In the genomic region with DNA sequence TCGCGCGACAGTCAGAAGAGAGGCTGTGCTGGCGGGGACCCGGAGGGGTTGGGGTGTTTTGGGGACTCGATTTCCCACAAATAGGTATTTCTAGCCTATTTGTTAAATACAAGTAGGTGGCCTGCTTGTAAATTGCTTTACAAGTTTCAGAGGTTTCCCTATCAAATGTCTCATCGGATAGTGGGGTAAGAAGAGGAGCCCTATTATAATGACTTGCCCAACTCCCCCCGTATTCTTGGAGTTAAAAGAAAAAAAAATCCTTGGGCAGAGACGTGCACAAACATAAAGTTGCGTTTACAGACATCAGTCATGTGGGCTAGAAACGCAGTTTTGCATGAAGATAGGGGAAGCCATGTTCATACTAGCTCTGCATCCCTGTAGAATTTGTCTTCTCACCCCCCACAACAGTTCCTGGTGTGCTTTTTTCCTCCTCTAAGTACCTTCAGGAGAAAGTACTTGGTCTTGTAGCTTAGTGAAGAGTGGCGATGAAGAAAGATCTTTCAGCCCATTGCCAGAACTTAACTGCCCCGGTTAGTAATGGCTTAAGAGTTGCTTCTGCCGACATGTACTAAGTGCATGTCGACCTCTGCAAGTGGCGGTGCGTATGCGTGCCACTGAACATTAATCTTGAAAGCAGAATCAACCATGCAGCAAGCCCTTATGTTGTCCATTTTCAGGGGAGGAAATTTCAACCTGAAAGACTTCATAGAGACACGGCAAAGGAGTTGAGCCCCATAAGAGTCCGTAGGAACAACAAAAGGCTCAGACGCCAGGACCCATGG, we compare ENCODE assay signal across 8 cellular contexts.
DNase-seq lines count a peak whose midpoint lies in the region; ATAC-seq and TF ChIP-seq lines count a peak whose summit lies in the region.

No MANE protein-coding gene starts in this region.

- no peaks in the 10 kb centered on the region for H3K9me3 ChIP-seq in muscle layer of duodenum (ENCODE audit: control insufficient read depth in 1 of 2, low read length in 2 of 2)

- peak overlapping the region; percentile 66 for H3K4me3 ChIP-seq in GM12865 (ENCODE audit: low read depth, low read length)
- peak overlapping the region; percentile 52 for H3K4me3 ChIP-seq in brain microvascular endothelial cell (ENCODE audit: low read depth, low read length)
- peak overlapping the region; percentile 89 to 94 for H3K4me3 ChIP-seq in muscle layer of duodenum (ENCODE audit: low read depth in 1 of 2, low read length in 2 of 2)

- H3K36me3 ChIP-seq in brain microvascular endothelial cell (replicated peaks) (peaks cover 6% of the 10 kb centered on the region), muscle layer of duodenum (ENCODE audit: control insufficient read depth in 1 of 2, insufficient read depth in 2 of 2, low read length in 2 of 2) (no peaks in the 10 kb centered on the region)

- H3K4me1 ChIP-seq in muscle layer of duodenum (ENCODE audit: control insufficient read depth in 1 of 2, insufficient read depth in 2 of 2, low read length in 2 of 2), result peaks cover 30 to 38% of the 10 kb centered on the region in 2 donors

- DNase-seq in GM12865 (ENCODE audit: low read depth) (peak; percentile 91), brain microvascular endothelial cell (no peak), NOMO-1 treated with dmso at 0.1 percent for 144 hours (lab: John Stamatoyannopoulos, UW; ENCODE audit: unreplicated experiment) (no peak)
- DNase-seq in activated effector memory CD4-positive, alpha-beta T cell treated with anti-CD3 and anti-CD28 coated beads, Interleukin-2, amount 50 U/mL, for 16 hours, result no peak

- no peak for TF ChIP-seq CTCF in GM12865 (IDR thresholded peaks at IDR 0.05; ENCODE audit: insufficient read depth, low read depth, low read length, missing control alignments)
- no peak for TF ChIP-seq CTCF in brain microvascular endothelial cell (IDR thresholded peaks at IDR 0.05; ENCODE audit: low read depth, low read length, missing control alignments)

- H3K27me3 ChIP-seq in brain microvascular endothelial cell (replicated peaks) (no peaks in the 10 kb centered on the region), muscle layer of duodenum (ENCODE audit: low read depth, low read length) (no peaks in the 10 kb centered on the region)

- H3K27ac ChIP-seq in brain microvascular endothelial cell (no peak overlapping the region), muscle layer of duodenum (ENCODE audit: low read length) (peak overlapping the region; percentile 39)

- ATAC-seq in HG03095 (IDR thresholded peaks at IDR 0.05; ENCODE audit: unreplicated experiment), result peak; percentile 24
- ATAC-seq in GM18873 (IDR thresholded peaks at IDR 0.05; ENCODE audit: low FRiP score, unreplicated experiment), result no peak
- no peak for ATAC-seq in GM21381 (IDR thresholded peaks at IDR 0.05; ENCODE audit: unreplicated experiment)

- in situ Hi-C loops in brain microvascular endothelial cell (cut with HindIII; ENCODE audit: low pct_ligation_motif_present, low sequenced_read_pairs), result no loop called here
